Comparison of ENCODE assay signal across 8 cellular contexts in the genomic region with DNA sequence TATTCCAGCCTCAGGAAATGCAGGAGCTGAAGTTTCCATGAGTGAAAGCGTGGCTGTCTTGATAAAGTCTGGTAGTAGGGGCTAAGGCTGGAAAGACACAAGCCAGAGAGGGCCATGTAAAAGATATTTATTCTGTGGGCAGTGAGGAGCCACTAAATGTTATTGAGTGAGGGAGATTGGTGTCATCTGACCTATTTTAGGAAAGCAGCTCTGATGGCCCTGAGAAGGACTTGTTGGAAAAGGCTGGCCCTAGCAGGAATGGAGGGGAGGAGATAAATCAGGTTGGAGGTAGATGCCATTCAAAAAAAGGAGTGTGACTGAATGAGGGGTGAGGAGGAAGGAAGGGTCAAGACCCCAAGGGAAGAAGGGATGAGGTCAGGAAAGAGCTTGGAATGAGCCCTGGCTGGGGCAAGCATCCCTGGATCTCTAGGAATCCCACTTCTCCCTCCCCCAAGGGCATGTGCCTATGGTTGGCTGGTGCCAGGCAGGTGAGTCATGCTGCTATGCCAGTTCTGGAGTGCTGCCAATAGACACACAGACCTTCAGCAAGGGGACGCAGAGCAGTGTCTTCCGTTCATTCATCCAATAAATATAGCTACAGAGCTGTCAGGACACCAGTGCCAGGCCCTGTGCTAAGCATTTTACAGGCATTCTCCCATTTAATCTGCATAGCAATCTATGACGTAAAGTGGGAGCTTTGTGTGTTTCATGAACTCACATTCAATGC. TPM values are rescaled to one million over a fixed set of nuclear protein-coding genes. Genes with fewer than 3 reads are reported as not detected.
DNase-seq lines count a peak whose midpoint lies in the region; ATAC-seq and TF ChIP-seq lines count a peak whose summit lies in the region.

No MANE protein-coding gene starts in this region.

- no peaks in the 10 kb centered on the region for H3K9me3 ChIP-seq in left lung

- H3K4me1 ChIP-seq in left lung: peaks cover 6 to 17% of the 10 kb centered on the region in 2 donors

- H3K27me3 ChIP-seq in left lung: peaks cover 0 to 13% of the 10 kb centered on the region in 2 donors

- H3K36me3 ChIP-seq in left lung: peaks cover 0 to 24% of the 10 kb centered on the region in 2 donors

- TF ChIP-seq CTCF in cardiac fibroblast (IDR thresholded peaks at IDR 0.05; ENCODE audit: low read depth, low read length): no peak
- TF ChIP-seq CTCF in left lung (IDR thresholded peaks at IDR 0.05): no peak

- H3K4me3 ChIP-seq in cardiac fibroblast (replicated peaks in 1 of 2; ENCODE audit: low read depth in 2 of 2, low read length in 2 of 2) (no peak overlapping the region), left lung (no peak overlapping the region)

- no peak overlapping the region for H3K27ac ChIP-seq in left lung

- ATAC-seq in left lung (peak; percentile 70), GM21717 (IDR thresholded peaks at IDR 0.05; ENCODE audit: unreplicated experiment) (no peak), GM21381 (IDR thresholded peaks at IDR 0.05; ENCODE audit: unreplicated experiment) (no peak)

- DNase-seq in DMS153 (lab: John Stamatoyannopoulos, UW) (peak; percentile 91), NCI-H2081 treated with DMSO at 0.1 percent for 48 hours (lab: John Stamatoyannopoulos, UW) (peak; percentile 2), cardiac fibroblast (ENCODE audit: low read depth in 2 of 2) (peak; percentile 62 to 78), left lung (peak in 1 of 2 donors; percentile 73), hippocampal formation (lab: John Stamatoyannopoulos, UW) (no peak)
- DNase-seq in stimulated activated CD4-positive, alpha-beta T cell treated with anti-CD3 and anti-CD28 coated beads, Interleukin-4, amount 100 ng/mL, for 24 hours: no peak

- intact Hi-C loops in left lung (cut with DNase I): no loop called here

RNA-seq across cellular contexts. Expression of a gene that starts 2.0 kb away (rescaled TPM):
- 1 to 10 TPM; 1.3 to 1.9 TPM for total RNA-seq in left lung

RNA-seq across cellular contexts. Expression of a gene that starts 9.7 kb away (rescaled TPM):
- total RNA-seq in left lung: 1 to 10 TPM; 1.1 to 1.2 TPM

RNA-seq across cellular contexts. Expression of a gene that starts 15.0 kb away (rescaled TPM):
- not detected for total RNA-seq in left lung

RNA-seq across cellular contexts. Expression of a gene that starts 58.8 kb away (rescaled TPM):
- 1 to 10 TPM; 4.1 to 10.0 TPM for total RNA-seq in left lung

Comparison
In these comparisons a context has a peak if more than half of its experiments do, and no peak if none do; other contexts are left out.
1. DNase-seq: peak in DMS153 (single experiment), NCI-H2081 treated with DMSO at 0.1 percent for 48 hours (single experiment) and cardiac fibroblast (2 of 2); none in stimulated activated CD4-positive, alpha-beta T cell treated with anti-CD3 and anti-CD28 coated beads, Interleukin-4, amount 100 ng/mL, for 24 hours (single experiment) and hippocampal formation (0 of 2).